12 cellular contexts compared by ENCODE assay signal in the genomic region with DNA sequence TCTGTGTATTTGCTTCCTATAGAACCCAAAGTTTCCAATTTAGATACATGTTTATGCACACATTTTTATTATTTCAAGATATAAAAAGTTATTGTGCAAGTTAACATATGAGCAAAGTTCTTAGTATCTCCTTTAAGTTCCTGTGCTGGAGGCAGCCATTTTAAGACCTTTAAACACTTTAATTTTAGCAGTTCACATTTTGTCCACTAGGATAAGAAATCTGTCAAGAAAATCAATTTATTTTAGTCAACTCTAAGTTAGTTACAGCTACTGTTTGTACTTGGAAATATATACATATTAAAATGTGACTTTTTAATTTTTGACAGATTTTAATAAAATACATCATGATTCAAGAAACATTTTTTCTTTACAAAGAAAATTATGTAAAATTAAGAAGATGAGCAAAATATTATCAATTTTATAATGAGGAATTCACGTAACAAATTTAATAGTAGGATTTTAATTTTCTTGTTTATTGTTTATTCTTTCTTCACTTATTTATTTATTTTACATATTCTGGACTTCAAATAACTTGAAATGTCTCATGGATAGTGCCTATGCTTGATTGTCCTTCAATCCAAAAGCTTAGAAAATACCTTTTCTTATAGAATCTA.
DNase-seq lines count a peak whose midpoint lies in the region; ATAC-seq and TF ChIP-seq lines count a peak whose summit lies in the region.
"Had no signal": no experiment of that assay in that cellular context is flagged by ENCODE, and none has a peak within 500 bp of the region (broad histone marks: within the 10 kb centered on the region; RNA-seq: fewer than 3 reads in every experiment).

No MANE protein-coding gene starts in this region.

- H3K9me2 ChIP-seq in GM23248 (ENCODE audit: insufficient read depth) (no peaks in the 10 kb centered on the region), hepatocyte (replicated peaks; ENCODE audit: insufficient read depth) (peaks cover 4% of the 10 kb centered on the region)

- H3K79me2 ChIP-seq in GM23248 (ENCODE audit: insufficient read depth) (no peaks in the 10 kb centered on the region), hepatocyte (no peaks in the 10 kb centered on the region)

- H3K4me1 ChIP-seq in GM23248 (ENCODE audit: insufficient read depth): no peaks in the 10 kb centered on the region
- H3K4me1 ChIP-seq in hepatocyte (ENCODE audit: insufficient read depth): no peaks in the 10 kb centered on the region

- no peak overlapping the region for H3K4me3 ChIP-seq in GM23248
- H3K4me3 ChIP-seq in hepatocyte: no peak overlapping the region
- H3K4me3 ChIP-seq: cardiac muscle cell had no signal

- in situ Hi-C loops in GM23248 (cut with MboI) (no loop called here), SK-MEL-5 (cut with HindIII; ENCODE audit: low pct_unique_long_range_greater_than_20kb, low sequenced_read_pairs) (no loop called here)

- H3K36me3 ChIP-seq in GM23248 (ENCODE audit: low read depth): no peaks in the 10 kb centered on the region
- H3K36me3 ChIP-seq in hepatocyte (replicated peaks; ENCODE audit: insufficient read depth, low read depth): no peaks in the 10 kb centered on the region
- H3K36me3 ChIP-seq: cardiac muscle cell had no signal

- DNase-seq in GM23248 (peak; percentile 42), SK-MEL-5 (ENCODE audit: low read depth, low spot score) (peak; percentile 37), hepatocyte (ENCODE audit: low spot score) (no peak), OCI-M2 (lab: John Stamatoyannopoulos, UW; ENCODE audit: unreplicated experiment) (no peak), HuH-7.5 (ENCODE audit: low spot score) (no peak), NCI-H510A treated with DMSO at 0.1 percent for 48 hours (lab: John Stamatoyannopoulos, UW) (no peak)
- DNase-seq: naive thymus-derived CD8-positive, alpha-beta T cell; stimulated activated naive B cell treated with anti-CD40 and anti-IgM and Interleukin-4, amounts not matched to agents 10 μg/mL and 1 μg/mL and 100 μg/mL, for 72 hours; T1000 had no signal

- H3K9me3 ChIP-seq in GM23248 (ENCODE audit: low read depth): no peaks in the 10 kb centered on the region
- no peaks in the 10 kb centered on the region for H3K9me3 ChIP-seq in hepatocyte (ENCODE audit: low read depth)

- H3K27me3 ChIP-seq in GM23248 (replicated peaks; ENCODE audit: insufficient read depth) (no peaks in the 10 kb centered on the region), hepatocyte (no peaks in the 10 kb centered on the region)
- H3K27me3 ChIP-seq: cardiac muscle cell had no signal

- H2AFZ ChIP-seq in GM23248: peak overlapping the region; percentile 77
- H2AFZ ChIP-seq in hepatocyte: peak overlapping the region; percentile 1

- peak; percentile 37 for TF ChIP-seq CTCF in C4-2B (conservative IDR thresholded peaks at IDR 0.05)
- TF ChIP-seq CTCF in hepatocyte (IDR thresholded peaks at IDR 0.05; ENCODE audit: poor library complexity): peak; percentile 25

- H3K9ac ChIP-seq in GM23248: no peak overlapping the region

- no peaks in the 10 kb centered on the region for H3F3A ChIP-seq in GM23248 (ENCODE audit: insufficient read depth)

- H3K4me2 ChIP-seq in GM23248 (ENCODE audit: unreplicated experiment): no peak overlapping the region
- no peak overlapping the region for H3K4me2 ChIP-seq in hepatocyte

- WGBS in GM23248 (ENCODE audit: low coverage in 1 of 2, low lambda C conversion rate in 2 of 2, missing lambda C conversion rate in 2 of 2), 2 experiments: 64 to 67% methylated on average over 1 of the region's 1 CpG
- 95% methylated on average over 1 of the region's 1 CpG for WGBS in hepatocyte (ENCODE audit: low lambda C conversion rate, missing lambda C conversion rate)

- no peak for ATAC-seq in HG03354 (IDR thresholded peaks at IDR 0.05; ENCODE audit: poor library complexity, severe bottlenecking, unreplicated experiment)
- ATAC-seq: stimulated activated naive B cell treated with anti-CD40 and anti-IgM and Interleukin-4, amounts not matched to agents 10 μg/mL and 1 μg/mL and 100 μg/mL, for 72 hours had no signal

- H4K20me1 ChIP-seq in GM23248 (ENCODE audit: insufficient read depth) (no peaks in the 10 kb centered on the region), hepatocyte (ENCODE audit: insufficient read depth, poor library complexity, severe bottlenecking) (no peaks in the 10 kb centered on the region)

- H3K27ac ChIP-seq in C4-2B (no peak overlapping the region), GM23248 (no peak overlapping the region), hepatocyte (no peak overlapping the region)
- H3K27ac ChIP-seq: cardiac muscle cell had no signal

Comparison
In these comparisons a context has a peak if more than half of its experiments do, and no peak if none do; other contexts are left out.
1. DNase-seq: peak in GM23248 (single experiment) and SK-MEL-5 (single experiment); none in hepatocyte (single experiment), OCI-M2 (single experiment), HuH-7.5 (single experiment) and NCI-H510A treated with DMSO at 0.1 percent for 48 hours (single experiment).